ENCODE assay signal across 7 cellular contexts in genomic region chr3:43287514-43287913, GRCh38. TPM values are rescaled to one million over a fixed set of nuclear protein-coding genes. Genes with fewer than 3 reads are reported as not detected.
DNase-seq lines count a peak whose midpoint lies in the region; ATAC-seq and TF ChIP-seq lines count a peak whose summit lies in the region.

No MANE protein-coding gene starts in this region.

- DNase-seq in WTC11 (ENCODE audit: low spot score) = no peak
- no peak for DNase-seq in iPS DF 6.9 (ENCODE audit: low read depth, low spot score)
- no peak for DNase-seq in stimulated activated effector memory CD8-positive, alpha-beta T cell treated with anti-CD3 and anti-CD28 coated beads, Interleukin-12 subunit alpha, Interleukin-12 subunit beta, amount 100 ng/mL, for 72 hours (ENCODE audit: low spot score in 2 of 2)
- no peak for DNase-seq in ecto neural progenitor cell (ENCODE audit: low spot score)
- no peak for DNase-seq in GOT3 (lab: John Stamatoyannopoulos, UW)

- H3K9me3 ChIP-seq in HEK293 (ENCODE audit: control insufficient read depth, insufficient read depth, low read depth, low read length) (no peaks in the 10 kb centered on the region), iPS DF 6.9 (ENCODE audit: control insufficient read depth, insufficient read depth, low read length) (no peaks in the 10 kb centered on the region)

- CTCF ChIA-PET in HEK293 (lab: Yijun Ruan, JAX) (interaction anchor here (0.7 kb wide), 1 partner anchor 12 kb away, joined by 3 read pairs; no protein-coding TSS in a partner anchor), WTC11 (lab: Charles Lee) (interaction anchor here (1.7 kb wide), 1 partner anchor 64 kb away, joined by 4 read pairs; no protein-coding TSS in a partner anchor)

- peaks cover 4% of the 10 kb centered on the region; the same call in 1 of the 2 replicates for H3K4me1 ChIP-seq in HEK293 (ENCODE audit: control insufficient read depth, insufficient read depth, low read length)
- H3K4me1 ChIP-seq in iPS DF 6.9 (ENCODE audit: control insufficient read depth, insufficient read depth, low read length) = peaks cover 3% of the 10 kb centered on the region

- peaks cover 3% of the 10 kb centered on the region; the same call in 1 of the 2 replicates for H3K27me3 Mint-ChIP-seq in WTC11 (ENCODE audit: low read depth)

- H3K27ac ChIP-seq in HEK293 (ENCODE audit: extremely low read depth, low read depth, low read length) (no peak overlapping the region), iPS DF 6.9 (ENCODE audit: low read length) (no peak overlapping the region)

- no peaks in the 10 kb centered on the region for H3K36me3 Mint-ChIP-seq in WTC11
- peaks cover 15% of the 10 kb centered on the region for H3K36me3 Mint-ChIP-seq in stimulated activated effector memory CD8-positive, alpha-beta T cell treated with anti-CD3 and anti-CD28 coated beads, Interleukin-12 subunit alpha, Interleukin-12 subunit beta, amount 100 ng/mL, for 72 hours

- H3K36me3 ChIP-seq in HEK293 (ENCODE audit: control insufficient read depth in 2 of 2, insufficient read depth in 1 of 2, low read length in 2 of 2) (peaks cover 0 to 10% of the 10 kb centered on the region in 2 experiments; a peak in 1 of 3 replicates), iPS DF 6.9 (ENCODE audit: control insufficient read depth, insufficient read depth, low read length) (no peaks in the 10 kb centered on the region; the same call in 1 of the 2 replicates)

- H3K27ac Mint-ChIP-seq in WTC11 = no peak overlapping the region
- H3K27ac Mint-ChIP-seq in stimulated activated effector memory CD8-positive, alpha-beta T cell treated with anti-CD3 and anti-CD28 coated beads, Interleukin-12 subunit alpha, Interleukin-12 subunit beta, amount 100 ng/mL, for 72 hours = peak overlapping the region; percentile 94

- no peaks in the 10 kb centered on the region for H3K27me3 ChIP-seq in iPS DF 6.9 (ENCODE audit: control insufficient read depth, insufficient read depth, low read length)

- POLR2A ChIA-PET in HEK293 (lab: Yijun Ruan, JAX) = no interaction called here
- POLR2A ChIA-PET in WTC11 (lab: Charles Lee) = no interaction called here

- H3K4me1 Mint-ChIP-seq in WTC11 = peaks cover 43% of the 10 kb centered on the region
- H3K4me1 Mint-ChIP-seq in stimulated activated effector memory CD8-positive, alpha-beta T cell treated with anti-CD3 and anti-CD28 coated beads, Interleukin-12 subunit alpha, Interleukin-12 subunit beta, amount 100 ng/mL, for 72 hours = peaks cover 44% of the 10 kb centered on the region

- peak overlapping the region; percentile 94 for H3K4me3 Mint-ChIP-seq in WTC11
- H3K4me3 Mint-ChIP-seq in stimulated activated effector memory CD8-positive, alpha-beta T cell treated with anti-CD3 and anti-CD28 coated beads, Interleukin-12 subunit alpha, Interleukin-12 subunit beta, amount 100 ng/mL, for 72 hours = peak overlapping the region; percentile 77

- H3K4me3 ChIP-seq in HEK293 (ENCODE audit: low read depth, low read length) (peak overlapping the region; percentile 66), iPS DF 6.9 (ENCODE audit: low read length) (peak overlapping the region; percentile 65; the same call in 1 of the 2 replicates)

- TF ChIP-seq CTCF in HEK293 (tag by site-specific recombination; IDR thresholded peaks at IDR 0.05) (no peak), WTC11 (IDR thresholded peaks at IDR 0.05) (no peak)

- no peaks in the 10 kb centered on the region for H3K9me3 Mint-ChIP-seq in WTC11
- no peaks in the 10 kb centered on the region for H3K9me3 Mint-ChIP-seq in stimulated activated effector memory CD8-positive, alpha-beta T cell treated with anti-CD3 and anti-CD28 coated beads, Interleukin-12 subunit alpha, Interleukin-12 subunit beta, amount 100 ng/mL, for 72 hours

- WGBS in iPS DF 6.9 (ENCODE audit: insufficient coverage, insufficient read length) = no CpG with 5 or more reads among the region's 4 CpGs

- ATAC-seq in WTC11 (no peak), GM21529 (IDR thresholded peaks at IDR 0.05; ENCODE audit: unreplicated experiment) (no peak)
- ATAC-seq in stimulated activated effector memory CD8-positive, alpha-beta T cell treated with anti-CD3 and anti-CD28 coated beads, Interleukin-12 subunit alpha, Interleukin-12 subunit beta, amount 100 ng/mL, for 72 hours = no peak

TF ChIP-seq in HEK293, 187 proteins besides CTCF, POLR2A, EP300 and RAD21:
- peak; percentile 68; the same call in 1 of the 2 replicates for TF ChIP-seq SCRT2 (tag by site-specific recombination; IDR thresholded peaks at IDR 0.05)
- no peak for TF ChIP-seq ZNF510 (tag by site-specific recombination; IDR thresholded peaks at IDR 0.05; ENCODE audit: insufficient replicate concordance)
- TF ChIP-seq ZBTB20 (tag by site-specific recombination; IDR thresholded peaks at IDR 0.05) = 0 out of 2 replicates have a peak, but pooled peaks have one; percentile 5

TF ChIP-seq in WTC11, 78 proteins besides CTCF, POLR2A, EP300 and RAD21 (continues in another document):
- no peak for TF ChIP-seq IRF2 (CRISPR knock-in tag; IDR thresholded peaks at IDR 0.05; ENCODE audit: borderline replicate concordance, low read depth)
- TF ChIP-seq SOX15 (CRISPR knock-in tag; IDR thresholded peaks at IDR 0.05) = no peak
- no peak for TF ChIP-seq MYBL2 (CRISPR knock-in tag; IDR thresholded peaks at IDR 0.05)
- no peak for TF ChIP-seq SP1 (CRISPR knock-in tag; conservative IDR thresholded peaks at IDR 0.05)
- TF ChIP-seq RORB (CRISPR knock-in tag; IDR thresholded peaks at IDR 0.05) = no peak
- no peak for TF ChIP-seq ERG (CRISPR knock-in tag; IDR thresholded peaks at IDR 0.05)
- TF ChIP-seq ZNF281 (CRISPR knock-in tag; IDR thresholded peaks at IDR 0.05) = no peak
- TF ChIP-seq CDX4 (CRISPR knock-in tag; IDR thresholded peaks at IDR 0.05; ENCODE audit: borderline replicate concordance) = no peak
- TF ChIP-seq ZNF423 (CRISPR knock-in tag; IDR thresholded peaks at IDR 0.05) = no peak
- TF ChIP-seq ZNF232 (CRISPR knock-in tag; IDR thresholded peaks at IDR 0.05) = no peak
- TF ChIP-seq NR2C2 (CRISPR knock-in tag; IDR thresholded peaks at IDR 0.05) = no peak
- TF ChIP-seq GTF2I (CRISPR knock-in tag; conservative IDR thresholded peaks at IDR 0.05) = no peak
- TF ChIP-seq MXD4 (CRISPR knock-in tag; IDR thresholded peaks at IDR 0.05; ENCODE audit: borderline replicate concordance) = no peak
- TF ChIP-seq USF1 (CRISPR knock-in tag; IDR thresholded peaks at IDR 0.05) = no peak
- TF ChIP-seq HMGA2 (CRISPR knock-in tag; IDR thresholded peaks at IDR 0.05) = no peak

RNA-seq across cellular contexts. Expression of gene SNRK, which starts 1.2 kb away (rescaled TPM):
- total RNA-seq in WTC11 (2021) = 10.3 to 11.8 TPM (median 10.5 TPM) in 3 replicates
